In genomic region chr20:35447082-35447789, GRCh38 we compare ENCODE assay signal across 8 cellular contexts. TPM values are rescaled to one million over a fixed set of nuclear protein-coding genes. Genes with fewer than 3 reads are reported as not detected.
DNase-seq lines count a peak whose midpoint lies in the region; ATAC-seq, FAIRE-seq and TF ChIP-seq lines count a peak whose summit lies in the region.

No MANE protein-coding gene starts in this region.

- TF ChIP-seq CTCF in VCaP (conservative IDR thresholded peaks at IDR 0.05) (peak; percentile 99), breast epithelium (IDR thresholded peaks at IDR 0.05) (peak; percentile 83 to 89 (median 86))

- FAIRE-seq in islet of Langerhans (lab: Jason Lieb, UNC), result peak; percentile 38

- H3K9me3 ChIP-seq in HAP-1 (no peaks in the 10 kb centered on the region), breast epithelium (no peaks in the 10 kb centered on the region)

- no peaks in the 10 kb centered on the region for H3K36me3 ChIP-seq in HAP-1 (replicated peaks)
- no peaks in the 10 kb centered on the region for H3K36me3 ChIP-seq in breast epithelium

- intact Hi-C loops in breast epithelium (cut with DNase I; ENCODE audit: low total_unique reads), result no loop called here

- peaks cover 4% of the 10 kb centered on the region; the same call in 1 of the 2 replicates for H3K4me1 ChIP-seq in HAP-1
- no peaks in the 10 kb centered on the region for H3K4me1 ChIP-seq in breast epithelium

- in situ Hi-C loops in HAP-1 (cut with MboI; ENCODE audit: low sequenced_read_pairs), result no loop called here

- peak overlapping the region; percentile 21; the same call in 1 of the 2 replicates for H3K27ac ChIP-seq in VCaP
- no peak overlapping the region for H3K27ac ChIP-seq in breast epithelium

- no peak for TF ChIP-seq POLR2A in breast epithelium (IDR thresholded peaks at IDR 0.05)

- DNase-seq in CD1c-positive myeloid dendritic cell (ENCODE audit: extremely low spot score) (peak; percentile 92), HAP-1 (ENCODE audit: low spot score in 2 of 2) (peak; percentile 84 to 96), NCI-H2171 (lab: John Stamatoyannopoulos, UW) (peak; percentile 52), breast epithelium (ENCODE audit: low spot score in 2 of 2) (peak; percentile 69 to 88)
- peak; percentile 85 to 99 (median 86) for DNase-seq in stimulated activated CD4-positive, alpha-beta T cell treated with anti-CD3 and anti-CD28 coated beads, Interleukin-12 subunit alpha, Interleukin-12 subunit beta, amount 100 ng/mL, for 48 hours (ENCODE audit: low read depth in 2 of 3, low spot score in 1 of 3)

- ATAC-seq in GM21825 (IDR thresholded peaks at IDR 0.05; ENCODE audit: unreplicated experiment), result no peak

- peak overlapping the region; percentile 7; the same call in 1 of the 2 replicates for H3K4me3 ChIP-seq in HAP-1
- H3K4me3 ChIP-seq in breast epithelium, result peak overlapping the region; percentile 19 to 60 (median 45)

- H3K27me3 ChIP-seq in HAP-1 (ENCODE audit: low read depth), result no peaks in the 10 kb centered on the region
- H3K27me3 ChIP-seq in breast epithelium, result no peaks in the 10 kb centered on the region

RNA-seq across cellular contexts. Expression of gene CEP250, which starts 8.2 kb away (rescaled TPM):
- 10 to 100 TPM; 22.2 to 28.5 (median 23.3) TPM for total RNA-seq in breast epithelium

RNA-seq across cellular contexts. Expression of gene GDF5, which starts 9.2 kb away (rescaled TPM):
- under 1 TPM; 0.33 to 0.88 (median 0.64) TPM for total RNA-seq in breast epithelium

RNA-seq across cellular contexts. Expression of gene UQCC1, which starts 35.5 kb away (rescaled TPM):
- total RNA-seq in breast epithelium, result 10 to 100 TPM; 26.6 to 39.7 (median 35.4) TPM
